ENCODE assay signal across 8 cellular contexts in the genomic region with DNA sequence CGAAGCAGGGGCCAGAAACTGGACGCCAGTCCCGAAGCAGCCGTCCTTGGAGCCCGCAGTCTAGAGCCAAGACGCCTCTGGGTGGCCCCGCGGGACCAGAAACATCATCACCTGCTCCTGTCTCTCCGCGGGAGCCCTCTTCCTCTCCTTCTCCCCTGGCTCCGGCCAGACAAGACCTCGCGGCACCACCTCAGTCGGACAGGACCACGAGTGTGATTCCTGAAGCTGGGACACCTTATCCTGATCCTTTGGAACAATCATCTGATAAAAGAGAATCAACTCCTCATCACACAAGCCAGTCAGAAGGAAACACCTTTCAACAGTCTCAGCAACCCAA. TPM values are rescaled to one million over a fixed set of nuclear protein-coding genes. Genes with fewer than 3 reads are reported as not detected.
DNase-seq lines count a peak whose midpoint lies in the region; ATAC-seq, FAIRE-seq and TF ChIP-seq lines count a peak whose summit lies in the region.

No MANE protein-coding gene starts in this region.

- no peak for TF ChIP-seq POLR2A in GM12878 (IDR thresholded peaks at IDR 0.05; ENCODE audit: low read depth, low read length)

- POLR2A ChIA-PET in GM12878 (lab: Charles Lee) = no interaction called here

- H3K27ac ChIP-seq in BLaER1 (no peak overlapping the region), GM12878 (ENCODE audit: control insufficient read depth, insufficient read depth) (no peak overlapping the region), keratinocyte (ENCODE audit: control insufficient read depth, insufficient read depth, low read length) (no peak overlapping the region)

- CTCF ChIA-PET in GM12878 (lab: Yijun Ruan, JAX) = interaction anchor here (0.6 kb wide), 1 partner anchor 46 kb away, joined by 3 read pairs; a partner anchor contains a TSS

- RAD21 ChIA-PET in GM12878 (lab: Charles Lee; ENCODE audit: unreplicated experiment) = no interaction called here

- no peaks in the 10 kb centered on the region for H4K20me1 ChIP-seq in BLaER1
- H4K20me1 ChIP-seq in GM12878 (ENCODE audit: control insufficient read depth, insufficient read depth) = no peaks in the 10 kb centered on the region
- H4K20me1 ChIP-seq in keratinocyte (ENCODE audit: control insufficient read depth, extremely low read depth, insufficient read depth, low read length) = no peaks in the 10 kb centered on the region

- no peak for TF ChIP-seq EP300 in GM12878 (IDR thresholded peaks at IDR 0.05; ENCODE audit: borderline replicate concordance in 1 of 2, control insufficient read depth in 1 of 2, low read depth in 2 of 2, low read length in 2 of 2)

- no peak for TF ChIP-seq RAD21 in GM12878 (IDR thresholded peaks at IDR 0.05; ENCODE audit: insufficient read depth, low read depth, low read length)

- DNase-seq in NCI-H2029 (lab: John Stamatoyannopoulos, UW) = peak; percentile 88
- no peak for DNase-seq in GM12878 (ENCODE audit: low read depth, low spot score)
- no peak for DNase-seq in keratinocyte (ENCODE audit: low read depth, low spot score)
- DNase-seq in stimulated activated naive CD8-positive, alpha-beta T cell treated with anti-CD3 and anti-CD28 coated beads, Interleukin-15, Interleukin-2, amounts not matched to agents 100 U/mL and 50 U/mL, for 24 hours = peak; percentile 17
- DNase-seq in EL = no peak

- TF ChIP-seq CTCF in GM12878 (IDR thresholded peaks at IDR 0.05 in 2 of 3, conservative IDR thresholded peaks at IDR 0.05 in 1 of 3; ENCODE audit: control insufficient read depth in 2 of 3, extremely low read depth in 1 of 3, insufficient read depth in 1 of 3, low read depth in 3 of 3, low read length in 3 of 3) (no peak), keratinocyte (optimal IDR thresholded peaks at IDR 0.05 in 1 of 3, IDR thresholded peaks at IDR 0.05 in 1 of 3, conservative IDR thresholded peaks at IDR 0.05 in 1 of 3; ENCODE audit: extremely low read depth in 1 of 3, insufficient read depth in 2 of 3, low read length in 3 of 3) (peak in 1 of 3 experiments; percentile 4)

- H3K27me3 ChIP-seq in BLaER1 = peaks cover 10% of the 10 kb centered on the region
- H3K27me3 ChIP-seq in GM12878 (replicated peaks in 1 of 2; ENCODE audit: control insufficient read depth in 2 of 2, insufficient read depth in 2 of 2, low read length in 1 of 2) = no peaks in the 10 kb centered on the region; a peak in 1 of 4 replicates
- peaks cover 7% of the 10 kb centered on the region for H3K27me3 ChIP-seq in keratinocyte (ENCODE audit: control insufficient read depth, extremely low read depth, insufficient read depth, low read length)

- BruUV-seq in GM12878 (replicated peaks; lab: Mats Ljungman, UMichigan) = no TSS peak

- ATAC-seq in GM21447 (IDR thresholded peaks at IDR 0.05; ENCODE audit: unreplicated experiment) (peak; percentile 40), GM12878 (peak; percentile 56), HG03097 (IDR thresholded peaks at IDR 0.05; ENCODE audit: low FRiP score, unreplicated experiment) (no peak)
- ATAC-seq in stimulated activated naive CD8-positive, alpha-beta T cell treated with anti-CD3 and anti-CD28 coated beads, Interleukin-15, Interleukin-2, amounts not matched to agents 100 U/mL and 50 U/mL, for 24 hours = peak; percentile 39

- H3K79me2 ChIP-seq in GM12878 (ENCODE audit: control insufficient read depth, insufficient read depth, low read length) (no peaks in the 10 kb centered on the region), keratinocyte (ENCODE audit: control insufficient read depth, insufficient read depth, low read length) (no peaks in the 10 kb centered on the region)

- in situ Hi-C loops in GM12878 (cut with MboI) = no loop called here

- intact Hi-C loops in GM12878 (cut with micrococcal nuclease; ENCODE audit: unreplicated experiment) = no loop called here

- peaks cover 14% of the 10 kb centered on the region for H3K4me1 ChIP-seq in BLaER1
- peaks cover 7% of the 10 kb centered on the region; the same call in 1 of the 2 replicates for H3K4me1 ChIP-seq in GM12878 (ENCODE audit: control insufficient read depth, insufficient read depth, low read length)
- H3K4me1 ChIP-seq in keratinocyte (ENCODE audit: control insufficient read depth, extremely low read depth, insufficient read depth, low read length) = no peaks in the 10 kb centered on the region

- no peaks in the 10 kb centered on the region for H3K36me3 ChIP-seq in BLaER1
- H3K36me3 ChIP-seq in GM12878 (ENCODE audit: control insufficient read depth in 2 of 2, insufficient read depth in 2 of 2, low read length in 1 of 2) = no peaks in the 10 kb centered on the region
- no peaks in the 10 kb centered on the region for H3K36me3 ChIP-seq in keratinocyte (ENCODE audit: control insufficient read depth in 2 of 2, extremely low read depth in 1 of 2, insufficient read depth in 2 of 2, low read length in 2 of 2)

- H2AFZ ChIP-seq in GM12878 (ENCODE audit: control insufficient read depth, low read depth, low read length) = peak overlapping the region; percentile 63
- peak overlapping the region; percentile 64 for H2AFZ ChIP-seq in keratinocyte (ENCODE audit: control insufficient read depth, low read length)

- H3K4me3 ChIP-seq in BLaER1 (peak overlapping the region; percentile 63), GM12878 (peak overlapping the region; percentile 86), keratinocyte (ENCODE audit: control insufficient read depth in 2 of 3, extremely low read depth in 1 of 3, insufficient read depth in 2 of 3, low read depth in 1 of 3, low read length in 3 of 3) (peak overlapping the region; percentile 59 to 79 (median 75))

- WGBS in GM12878 (ENCODE audit: insufficient coverage, insufficient replicate concordance, low lambda C conversion rate, missing lambda C conversion rate) = 11% methylated on average over 15 of the region's 15 CpGs

- H3K4me2 ChIP-seq in BLaER1 (peak overlapping the region; percentile 86), GM12878 (ENCODE audit: control insufficient read depth, insufficient read depth) (peak overlapping the region; percentile 100), keratinocyte (ENCODE audit: control insufficient read depth, extremely low read depth, insufficient read depth, low read depth, low read length) (peak overlapping the region; percentile 88)

- FAIRE-seq in GM12878 (lab: Jason Lieb, UNC) (no peak), keratinocyte (lab: Jason Lieb, UNC) (no peak)

- dilution Hi-C loops in keratinocyte (cut with MboI; ENCODE audit: extremely low pct_ligation_motif_present, low sequenced_read_pairs) = no loop called here

- H3K9me3 ChIP-seq in BLaER1 (no peaks in the 10 kb centered on the region), GM12878 (replicated peaks; ENCODE audit: control insufficient read depth, insufficient read depth, low read length) (no peaks in the 10 kb centered on the region), keratinocyte (ENCODE audit: control insufficient read depth, low read depth, low read length) (no peaks in the 10 kb centered on the region)

- SMC1A ChIA-PET in GM12878 (lab: Charles Lee; ENCODE audit: uncharacterized antibody, unreplicated experiment) = interaction anchor here (0.9 to 1.3 kb wide), 2 partner anchors 78 to 229 kb away, joined by 3 read pairs; no protein-coding TSS in a partner anchor

- 0 out of 2 replicates have a peak overlapping the region, but pooled peaks have one; percentile 38 for H3K9ac ChIP-seq in BLaER1
- no peak overlapping the region; the same call in 1 of the 2 replicates for H3K9ac ChIP-seq in GM12878 (ENCODE audit: control insufficient read depth, insufficient read depth, low read length)
- H3K9ac ChIP-seq in keratinocyte (ENCODE audit: control insufficient read depth, extremely low read depth, insufficient read depth, low read length) = peak overlapping the region; percentile 28

- H3K9me1 ChIP-seq in keratinocyte (ENCODE audit: control insufficient read depth, extremely low read depth, insufficient read depth, low read length) = no peaks in the 10 kb centered on the region

RNA-seq across cellular contexts. Expression of a gene that starts 0.4 kb away (rescaled TPM):
- 0.17 and 0.34 TPM in 2 replicates for total RNA-seq in GM12878 (2013; cell fraction: nucleolus; rRNA removed)
- total RNA-seq in GM12878 (2014; rRNA removed) (0.23 and 0.27 TPM in 2 replicates), GM12878 (2014; rRNA removed; fragmentation: Illumina TruSeq; extraction: Trizol) (0.22 and 0.28 TPM in 2 replicates), GM12878 (2021) (0.13 and 0.28 TPM in 2 replicates)
- not detected for polyA plus RNA-seq in GM12878 (2011; ENCODE audit: low read depth)
- polyA plus RNA-seq in GM12878 (2011; rRNA removed) (0.08 and 0.10 TPM in 2 replicates), GM12878 (2014; fragmentation: Illumina TruSeq; extraction: Trizol) (0.16 and 0.21 TPM in 2 replicates), GM12878 (2014; fragmentation: Nextera tagmentation; extraction: Ambion mirVana) (under 1 TPM; 0.07 to 0.23 TPM), GM12878 (2014; rRNA removed) (0.08 and 0.23 TPM in 2 replicates), GM12878 (2016; fragmentation: Nextera tagmentation; extraction: Ambion mirVana) (under 1 TPM in 1 of 2 experiments, not detected in 1; 0.09 TPM), keratinocyte (0.10 to 0.12 TPM (median 0.11 TPM) in 3 replicates)
- polyA plus RNA-seq in GM12878 (2011; cell fraction: cytosol; rRNA removed) = 0.01 and 0.03 TPM in 2 replicates
- polyA plus RNA-seq in GM12878 (2011; cell fraction: nucleus; rRNA removed) = 0.16 and 0.48 TPM in 2 replicates
- polyA plus RNA-seq in GM12878 (2012) = 0.05 and 0.06 TPM in 2 replicates
- not detected in 2 replicates for polyA minus RNA-seq in GM12878 (2011; rRNA and poly(A)+ RNA removed)
- not detected in 2 replicates for polyA minus RNA-seq in GM12878 (2011; cell fraction: cytosol; rRNA and poly(A)+ RNA removed)
- polyA minus RNA-seq in GM12878 (2011; cell fraction: nucleus; rRNA and poly(A)+ RNA removed) = 0.57 TPM in 1 of 2 replicates, not detected in the other
- polyA plus RNA-seq in keratinocyte (2011; ENCODE audit: low read depth) = 0.12 TPM
- polyA plus RNA-seq in keratinocyte (2011; cell fraction: cytosol; rRNA removed) = 0.04 and 0.05 TPM in 2 replicates
- polyA plus RNA-seq in keratinocyte (2011; cell fraction: nucleus; rRNA removed) = 0.20 and 0.25 TPM in 2 replicates
- polyA plus RNA-seq in keratinocyte (2012; ENCODE audit: low replicate concordance) = 0.07 TPM in 2 replicates
- 0.16 to 0.74 TPM in 2 of 3 replicates, not detected in the other for polyA minus RNA-seq in keratinocyte
- not detected for polyA minus RNA-seq in keratinocyte (2011; cell fraction: cytosol; rRNA and poly(A)+ RNA removed)
- polyA minus RNA-seq in keratinocyte (2011; cell fraction: nucleus; rRNA and poly(A)+ RNA removed) = 0.21 and 0.31 TPM in 2 replicates

RNA-seq across cellular contexts. Expression of a gene that starts 45.4 kb away (rescaled TPM):
- total RNA-seq in GM12878 (2013; cell fraction: nucleolus; rRNA removed) = 4.9 TPM in 2 replicates
- total RNA-seq in GM12878 (2014; rRNA removed) = 44.6 and 49.9 TPM in 2 replicates
- 74.1 and 74.3 TPM in 2 replicates for total RNA-seq in GM12878 (2014; rRNA removed; fragmentation: Illumina TruSeq; extraction: Trizol)
- 42.6 and 45.5 TPM in 2 replicates for total RNA-seq in GM12878 (2021)
- 28.3 TPM for polyA plus RNA-seq in GM12878 (2011; ENCODE audit: low read depth)
- polyA plus RNA-seq in GM12878 (2011; rRNA removed) = 47.8 and 70.2 TPM in 2 replicates
- 20.4 and 21.8 TPM in 2 replicates for polyA plus RNA-seq in GM12878 (2011; cell fraction: cytosol; rRNA removed)
- polyA plus RNA-seq in GM12878 (2011; cell fraction: nucleus; rRNA removed) = 10.3 and 12.6 TPM in 2 replicates
- polyA plus RNA-seq in GM12878 (2012) = 33.6 and 36.4 TPM in 2 replicates
- 94.8 and 107 TPM in 2 replicates for polyA plus RNA-seq in GM12878 (2014; fragmentation: Illumina TruSeq; extraction: Trizol)
- polyA plus RNA-seq in GM12878 (2014; fragmentation: Nextera tagmentation; extraction: Ambion mirVana) = 10 to 100 TPM; 57.2 to 87.9 TPM
- 28.4 and 40.1 TPM in 2 replicates for polyA plus RNA-seq in GM12878 (2014; rRNA removed)
- 100 to 1,000 TPM in 1 of 2 experiments, 10 to 100 TPM in 1; 96.5 to 107 TPM for polyA plus RNA-seq in GM12878 (2016; fragmentation: Nextera tagmentation; extraction: Ambion mirVana)
- polyA minus RNA-seq in GM12878 (2011; rRNA and poly(A)+ RNA removed) = 10.3 and 13.5 TPM in 2 replicates
- 7.5 and 8.2 TPM in 2 replicates for polyA minus RNA-seq in GM12878 (2011; cell fraction: cytosol; rRNA and poly(A)+ RNA removed)
- 3.4 and 4.8 TPM in 2 replicates for polyA minus RNA-seq in GM12878 (2011; cell fraction: nucleus; rRNA and poly(A)+ RNA removed)
- 35.9 to 61.7 TPM (median 41.7 TPM) in 3 replicates for polyA plus RNA-seq in keratinocyte
- polyA plus RNA-seq in keratinocyte (2011; ENCODE audit: low read depth) = 152 TPM
- 42.8 and 65.6 TPM in 2 replicates for polyA plus RNA-seq in keratinocyte (2011; cell fraction: cytosol; rRNA removed)
- polyA plus RNA-seq in keratinocyte (2011; cell fraction: nucleus; rRNA removed) = 7.3 and 12.5 TPM in 2 replicates
- polyA plus RNA-seq in keratinocyte (2012; ENCODE audit: low replicate concordance) = 39.9 and 50.4 TPM in 2 replicates
- 10.5 to 18.3 TPM (median 15.6 TPM) in 3 replicates for polyA minus RNA-seq in keratinocyte
- 19.4 TPM for polyA minus RNA-seq in keratinocyte (2011; cell fraction: cytosol; rRNA and poly(A)+ RNA removed)
- 1.9 and 4.0 TPM in 2 replicates for polyA minus RNA-seq in keratinocyte (2011; cell fraction: nucleus; rRNA and poly(A)+ RNA removed)

RNA-seq across cellular contexts. Expression of a gene that starts 51.8 kb away (rescaled TPM):
- total RNA-seq in GM12878 (2013; cell fraction: nucleolus; rRNA removed) = 45.4 and 51.5 TPM in 2 replicates
- total RNA-seq in GM12878 (2014; rRNA removed) (16.5 and 20.8 TPM in 2 replicates), GM12878 (2014; rRNA removed; fragmentation: Illumina TruSeq; extraction: Trizol) (27.0 TPM in 2 replicates), GM12878 (2021) (15.5 and 16.5 TPM in 2 replicates)
- polyA plus RNA-seq in GM12878 (2011; ENCODE audit: low read depth) = 6.1 TPM
- polyA plus RNA-seq in GM12878 (2011; rRNA removed) (24.1 and 41.6 TPM in 2 replicates), GM12878 (2014; fragmentation: Illumina TruSeq; extraction: Trizol) (22.6 and 33.5 TPM in 2 replicates), GM12878 (2014; fragmentation: Nextera tagmentation; extraction: Ambion mirVana) (10 to 100 TPM in 1 of 2 experiments, 1 to 10 TPM in 1; 10.0 to 16.4 TPM), GM12878 (2014; rRNA removed) (13.1 and 14.4 TPM in 2 replicates), GM12878 (2016; fragmentation: Nextera tagmentation; extraction: Ambion mirVana) (10 to 100 TPM; 19.6 to 19.8 TPM), keratinocyte (8.6 to 21.7 TPM (median 17.7 TPM) in 3 replicates)
- polyA plus RNA-seq in GM12878 (2011; cell fraction: cytosol; rRNA removed) = 5.8 and 7.2 TPM in 2 replicates
- polyA plus RNA-seq in GM12878 (2011; cell fraction: nucleus; rRNA removed) = 20.8 and 31.8 TPM in 2 replicates
- polyA plus RNA-seq in GM12878 (2012) = 8.0 and 13.9 TPM in 2 replicates
- 11.3 TPM in 2 replicates for polyA minus RNA-seq in GM12878 (2011; rRNA and poly(A)+ RNA removed)
- 6.9 and 9.8 TPM in 2 replicates for polyA minus RNA-seq in GM12878 (2011; cell fraction: cytosol; rRNA and poly(A)+ RNA removed)
- polyA minus RNA-seq in GM12878 (2011; cell fraction: nucleus; rRNA and poly(A)+ RNA removed) = 16.2 and 20.0 TPM in 2 replicates
- polyA plus RNA-seq in keratinocyte (2011; ENCODE audit: low read depth) = 24.3 TPM
- polyA plus RNA-seq in keratinocyte (2011; cell fraction: cytosol; rRNA removed) = 4.5 and 9.0 TPM in 2 replicates
- polyA plus RNA-seq in keratinocyte (2011; cell fraction: nucleus; rRNA removed) = 36.1 and 53.4 TPM in 2 replicates
- polyA plus RNA-seq in keratinocyte (2012; ENCODE audit: low replicate concordance) = 8.3 and 18.6 TPM in 2 replicates
- polyA minus RNA-seq in keratinocyte = 2.1 to 10.9 TPM (median 7.7 TPM) in 3 replicates
- 6.3 TPM for polyA minus RNA-seq in keratinocyte (2011; cell fraction: cytosol; rRNA and poly(A)+ RNA removed)
- 10.3 and 18.1 TPM in 2 replicates for polyA minus RNA-seq in keratinocyte (2011; cell fraction: nucleus; rRNA and poly(A)+ RNA removed)

Comparison
In these comparisons a context has a peak if more than half of its experiments do, and no peak if none do; other contexts are left out.
1. DNase-seq: peak in NCI-H2029 (single experiment) and stimulated activated naive CD8-positive, alpha-beta T cell treated with anti-CD3 and anti-CD28 coated beads, Interleukin-15, Interleukin-2, amounts not matched to agents 100 U/mL and 50 U/mL, for 24 hours (single experiment); none in GM12878 (single experiment), keratinocyte (single experiment) and EL (single experiment).
2. Peak in every context shown above with its lines, with median percentiles within 50 percentile points of each other: H3K4me2 ChIP-seq and H3K4me3 ChIP-seq.